Comparison of ENCODE assay signal across 1 cellular context in genomic region chr13:48532473-48533206, GRCh38.
A peak's percentile ranks its signal among the peaks of the same experiment; 100 is the strongest.
TF ChIP-seq lines count a peak whose summit lies in the region.

RCBTB2 (minus strand) TSS chr13:48533080; CDS start chr13:48521939, 11,141 bp downstream.

TF ChIP-seq in HepG2, 621 proteins besides CTCF, POLR2A, EP300 and RAD21 (continued from another document and continues in another):
- peak; percentile 41; the same call in 1 of the 2 replicates for TF ChIP-seq FOXO1 (CRISPR knock-in tag; IDR thresholded peaks at IDR 0.05)
- peak; percentile 90 for TF ChIP-seq TOPORS (CRISPR knock-in tag; IDR thresholded peaks at IDR 0.05)
- TF ChIP-seq HHEX (CRISPR knock-in tag; IDR thresholded peaks at IDR 0.05), result no peak; the same call in 1 of the 2 replicates
- TF ChIP-seq SKIL (CRISPR knock-in tag; IDR thresholded peaks at IDR 0.05; ENCODE audit: borderline replicate concordance), result peak; percentile 42; the same call in 1 of the 2 replicates
- 0 out of 2 replicates have a peak, but pooled peaks have one; percentile 12 for TF ChIP-seq ZNF431 (CRISPR knock-in tag; IDR thresholded peaks at IDR 0.05; ENCODE audit: borderline replicate concordance, low read depth)
- no peak for TF ChIP-seq PAF1 (CRISPR knock-in tag; IDR thresholded peaks at IDR 0.05)
- no peak for TF ChIP-seq ZNF720 (CRISPR knock-in tag; IDR thresholded peaks at IDR 0.05)
- TF ChIP-seq IKZF1 (IDR thresholded peaks at IDR 0.05), result no peak
- TF ChIP-seq U2AF1 (optimal IDR thresholded peaks at IDR 0.05; ENCODE audit: low read depth, low read length), result no peak
- 0 out of 2 replicates have a peak, but pooled peaks have one; percentile 48 for TF ChIP-seq ZSCAN29 (CRISPR knock-in tag; conservative IDR thresholded peaks at IDR 0.05)
- TF ChIP-seq ZNF343 (CRISPR knock-in tag; IDR thresholded peaks at IDR 0.05), result no peak
- TF ChIP-seq NCOA5 (CRISPR knock-in tag; IDR thresholded peaks at IDR 0.05), result no peak
- TF ChIP-seq KAT8 (CRISPR knock-in tag; IDR thresholded peaks at IDR 0.05), result peak; percentile 68
- peak; percentile 68 for TF ChIP-seq TBX2 (CRISPR knock-in tag; IDR thresholded peaks at IDR 0.05; ENCODE audit: borderline replicate concordance)
- TF ChIP-seq ZBTB4 (CRISPR knock-in tag; IDR thresholded peaks at IDR 0.05; ENCODE audit: borderline replicate concordance), result peak; percentile 42; the same call in 1 of the 2 replicates
- TF ChIP-seq MIXL1 (CRISPR knock-in tag; IDR thresholded peaks at IDR 0.05), result 0 out of 2 replicates have a peak, but pooled peaks have one; percentile 39
- TF ChIP-seq GLMP (CRISPR knock-in tag; IDR thresholded peaks at IDR 0.05; ENCODE audit: borderline replicate concordance), result no peak
- TF ChIP-seq ISX (CRISPR knock-in tag; conservative IDR thresholded peaks at IDR 0.05), result peak; percentile 48
- no peak for TF ChIP-seq ATAD3A (CRISPR knock-in tag; IDR thresholded peaks at IDR 0.05)
- no peak for TF ChIP-seq ELK4 (CRISPR knock-in tag; IDR thresholded peaks at IDR 0.05; ENCODE audit: borderline replicate concordance)
- peak; percentile 97 for TF ChIP-seq ZNF160 (CRISPR knock-in tag; IDR thresholded peaks at IDR 0.05)
- peak; percentile 79; the same call in 1 of the 2 replicates for TF ChIP-seq HOXD1 (CRISPR knock-in tag; IDR thresholded peaks at IDR 0.05)
- no peak for TF ChIP-seq ARID3A (IDR thresholded peaks at IDR 0.05; ENCODE audit: low read depth, low read length)
- no peak for TF ChIP-seq BCL3 (CRISPR knock-in tag; IDR thresholded peaks at IDR 0.05)
- peak; percentile 89 for TF ChIP-seq YEATS2 (CRISPR knock-in tag; IDR thresholded peaks at IDR 0.05; ENCODE audit: borderline replicate concordance)
- no peak; the same call in 1 of the 2 replicates for TF ChIP-seq ZNF280D (CRISPR knock-in tag; IDR thresholded peaks at IDR 0.05)
- no peak for TF ChIP-seq SIX4 (CRISPR knock-in tag; IDR thresholded peaks at IDR 0.05)
- TF ChIP-seq HOXA9 (CRISPR knock-in tag; IDR thresholded peaks at IDR 0.05; ENCODE audit: borderline replicate concordance), result peak; percentile 54; the same call in 1 of the 2 replicates
- 0 out of 2 replicates have a peak, but pooled peaks have one; percentile 38 for TF ChIP-seq LCORL (IDR thresholded peaks at IDR 0.05)
- TF ChIP-seq LCORL (CRISPR knock-in tag; IDR thresholded peaks at IDR 0.05), result 0 out of 2 replicates have a peak, but pooled peaks have one; percentile 48
- TF ChIP-seq JDP2 (CRISPR knock-in tag; IDR thresholded peaks at IDR 0.05; ENCODE audit: borderline replicate concordance), result 0 out of 2 replicates have a peak, but pooled peaks have one; percentile 22
- TF ChIP-seq PLRG1 (conservative IDR thresholded peaks at IDR 0.05), result no peak
- 0 out of 2 replicates have a peak, but pooled peaks have one; percentile 20 for TF ChIP-seq ZFP1 (CRISPR knock-in tag; IDR thresholded peaks at IDR 0.05)
- peak; percentile 84 for TF ChIP-seq ZNF598 (CRISPR knock-in tag; IDR thresholded peaks at IDR 0.05; ENCODE audit: borderline replicate concordance)
- no peak for TF ChIP-seq DPF2 (CRISPR knock-in tag; IDR thresholded peaks at IDR 0.05; ENCODE audit: borderline replicate concordance, low read depth)
- TF ChIP-seq NFRKB (IDR thresholded peaks at IDR 0.05), result no peak
- no peak for TF ChIP-seq ARNTL (CRISPR knock-in tag; IDR thresholded peaks at IDR 0.05)
- peak; percentile 94 for TF ChIP-seq BORCS8-MEF2B (CRISPR knock-in tag; IDR thresholded peaks at IDR 0.05)
- TF ChIP-seq ZNF234 (CRISPR knock-in tag; conservative IDR thresholded peaks at IDR 0.05), result no peak; the same call in 1 of the 2 replicates
- peak; percentile 87 for TF ChIP-seq KDM5B (CRISPR knock-in tag; IDR thresholded peaks at IDR 0.05; ENCODE audit: borderline replicate concordance)
- TF ChIP-seq NFKBIZ (CRISPR knock-in tag; IDR thresholded peaks at IDR 0.05), result no peak; the same call in 1 of the 2 replicates
- TF ChIP-seq SOX6 (IDR thresholded peaks at IDR 0.05), result no peak
- peak; percentile 61 for TF ChIP-seq SOX6 (CRISPR knock-in tag; IDR thresholded peaks at IDR 0.05)
- peak; percentile 90 for TF ChIP-seq BRD4 (CRISPR knock-in tag; IDR thresholded peaks at IDR 0.05)
- no peak for TF ChIP-seq ZSCAN9 (CRISPR knock-in tag; IDR thresholded peaks at IDR 0.05; ENCODE audit: borderline replicate concordance)
- TF ChIP-seq ZNF446 (CRISPR knock-in tag; IDR thresholded peaks at IDR 0.05), result 0 out of 2 replicates have a peak, but pooled peaks have one; percentile 46
- TF ChIP-seq CBX5 (CRISPR knock-in tag; IDR thresholded peaks at IDR 0.05; ENCODE audit: borderline replicate concordance), result peak; percentile 85; the same call in 1 of the 2 replicates
- no peak for TF ChIP-seq ZNF790 (CRISPR knock-in tag; IDR thresholded peaks at IDR 0.05; ENCODE audit: borderline replicate concordance)
- 0 out of 2 replicates have a peak, but pooled peaks have one; percentile 36 for TF ChIP-seq ZNF546 (CRISPR knock-in tag; conservative IDR thresholded peaks at IDR 0.05)
- no peak for TF ChIP-seq HCFC1 (IDR thresholded peaks at IDR 0.05; ENCODE audit: low read depth, low read length)
- no peak for TF ChIP-seq ZNF878 (CRISPR knock-in tag; IDR thresholded peaks at IDR 0.05)
- TF ChIP-seq MTA3 (CRISPR knock-in tag; IDR thresholded peaks at IDR 0.05), result no peak
- TF ChIP-seq MXI1 (IDR thresholded peaks at IDR 0.05; ENCODE audit: borderline replicate concordance, low read depth, low read length), result peak; percentile 12; the same call in 1 of the 3 replicates
- no peak for TF ChIP-seq SMARCC2 (IDR thresholded peaks at IDR 0.05)
- no peak for TF ChIP-seq ZHX1 (CRISPR knock-in tag; IDR thresholded peaks at IDR 0.05; ENCODE audit: low read depth)
- peak; percentile 24; the same call in 1 of the 2 replicates for TF ChIP-seq KAT7 (CRISPR knock-in tag; IDR thresholded peaks at IDR 0.05; ENCODE audit: borderline replicate concordance)
